Comparison of ENCODE assay signal across 32 cellular contexts in the genomic region with DNA sequence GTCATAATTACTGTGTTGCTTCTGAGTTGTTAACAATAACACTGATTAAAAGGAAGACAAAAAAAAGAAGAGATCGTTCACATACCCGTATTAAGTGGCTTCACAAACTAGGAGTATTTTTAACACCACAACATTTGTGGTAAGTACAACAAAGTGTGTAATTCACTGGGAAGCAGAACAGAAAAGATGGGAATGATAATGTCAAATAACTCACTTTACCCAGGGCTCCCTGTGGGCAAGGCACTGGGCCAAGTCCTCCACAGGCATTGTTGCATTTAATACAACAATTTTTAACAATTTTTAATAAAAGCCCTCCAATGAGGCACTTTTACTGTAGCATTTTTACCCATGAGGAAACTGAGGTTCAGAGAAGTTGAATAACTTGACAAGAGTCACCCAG.
"Had no signal": no experiment of that assay in that cellular context is flagged by ENCODE, and none has a peak within 500 bp of the region (broad histone marks: within the 10 kb centered on the region; RNA-seq: fewer than 3 reads in every experiment).

No MANE protein-coding gene starts in this region.

- H3K9ac ChIP-seq: KMS-11 had no signal

- H3K27ac ChIP-seq: KMS-11 had no signal

- H3K4me2 ChIP-seq: KMS-11 had no signal

- H3K36me3 ChIP-seq: MG63 had no signal

- H3K27me3 ChIP-seq: MG63 had no signal

- H3K9me3 ChIP-seq: MG63 had no signal

- H3K4me3 ChIP-seq: MG63 had no signal

- DNase-seq: Kasumi-1, KG1, MG63, MM.1S, MV-4-11, NCI-H1092, NCI-H1092 treated with DMSO at 0.1 percent for 48 hours, NCI-H1105, NCI-H1105 treated with DMSO at 0.1 percent for 48 hours, NCI-H1417, NCI-H1417 treated with DMSO at 0.1 percent for 48 hours, NCI-H1436, NCI-H1436 treated with DMSO at 0.1 percent for 48 hours, NCI-H146, NCI-H1694, NCI-H1694 treated with DMSO at 0.1 percent for 48 hours, NCI-H187, NCI-H187 treated with DMSO at 0.1 percent for 48 hours, NCI-H1930, NCI-H2029, NCI-H2029 treated with DMSO at 0.1 percent for 48 hours, NCI-H2081, NCI-H2081 treated with DMSO at 0.1 percent for 48 hours, NCI-H2107, NCI-H2171, NCI-H2171 treated with DMSO at 0.1 percent for 48 hours, NCI-H2227 treated with DMSO at 0.1 percent for 48 hours, NCI-H226, NCI-H345, NCI-H446, NCI-H446 treated with DMSO at 0.1 percent for 48 hours had no signal
